Comparison of ENCODE assay signal across 1 cellular context in the genomic region with DNA sequence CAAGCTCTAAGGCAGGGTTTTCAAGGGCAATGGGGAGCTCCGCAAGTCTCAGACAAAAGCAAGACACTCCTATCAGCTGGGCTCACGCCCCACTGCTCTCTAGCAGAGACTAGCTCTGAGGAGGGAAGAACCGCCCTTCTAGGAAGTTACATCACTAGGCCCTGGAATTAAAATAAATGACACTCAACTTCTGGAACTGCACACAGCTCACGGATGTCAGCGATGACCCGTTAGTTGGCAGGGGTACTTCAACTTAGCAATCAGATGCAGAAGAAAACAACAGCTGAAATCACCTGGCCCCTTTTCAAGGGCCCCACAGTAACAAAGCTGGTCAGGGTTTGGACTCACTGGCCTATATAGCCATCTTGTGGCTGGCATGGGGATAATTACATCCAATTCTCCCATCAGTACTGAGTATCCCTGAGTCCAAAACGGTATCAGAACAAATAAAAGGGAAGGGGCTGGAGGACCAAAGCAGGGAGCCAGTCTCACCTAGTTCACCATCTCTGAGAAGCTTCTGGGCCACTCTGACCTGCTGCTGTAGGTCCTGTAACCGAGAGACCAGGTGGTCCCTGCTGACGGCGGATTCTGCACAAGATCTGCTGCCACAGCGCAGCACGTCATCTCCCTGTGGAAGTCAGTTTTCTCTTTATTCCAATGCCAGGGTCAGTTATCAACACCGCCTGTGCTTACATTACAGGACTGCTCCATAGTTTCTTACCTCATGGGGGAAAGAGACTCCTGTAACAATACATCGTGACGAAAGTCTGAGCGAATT.
TF ChIP-seq lines count a peak whose summit lies in the region.

No MANE protein-coding gene starts in this region.

TF ChIP-seq in H1, 55 proteins besides CTCF, POLR2A, EP300 and RAD21:
- peak; percentile 51; the same call in 1 of the 2 replicates for TF ChIP-seq TEAD4 (IDR thresholded peaks at IDR 0.05; ENCODE audit: low read depth, low read length)
- TF ChIP-seq NRF1 (IDR thresholded peaks at IDR 0.05; ENCODE audit: low read depth, low read length) = no peak
